ENCODE assay signal across 16 cellular contexts in genomic region chr12:111192657-111193056, GRCh38.
A peak's percentile ranks its signal among the peaks of the same experiment; 100 is the strongest.
DNase-seq lines count a peak whose midpoint lies in the region; ATAC-seq and TF ChIP-seq lines count a peak whose summit lies in the region.
"Had no signal": no experiment of that assay in that cellular context is flagged by ENCODE, and none has a peak within 500 bp of the region (broad histone marks: within the 10 kb centered on the region; RNA-seq: fewer than 3 reads in every experiment).

No MANE protein-coding gene starts in this region.

- intact Hi-C loops in mammary epithelial cell (cut with micrococcal nuclease), result no loop called here
- intact Hi-C loops in activated naive CD4-positive, alpha-beta T cell treated with anti-CD3 and anti-CD28 coated beads for 36 hours (cut with micrococcal nuclease), result no loop called here
- intact Hi-C loops in upper lobe of right lung (cut with DNase I), result no loop called here

- H3K4me3 ChIP-seq in GM23248, result no peak overlapping the region
- H3K4me3 ChIP-seq in HEK293 (ENCODE audit: low read depth, low read length), result no peak overlapping the region
- no peak overlapping the region for H3K4me3 ChIP-seq in mammary epithelial cell (replicated peaks in 1 of 3; ENCODE audit: insufficient read depth in 1 of 3, low read depth in 2 of 3, low read length in 3 of 3)
- no peak overlapping the region for H3K4me3 ChIP-seq in fibroblast of mammary gland (ENCODE audit: control insufficient read depth, low read depth, low read length)
- no peak overlapping the region for H3K4me3 ChIP-seq in upper lobe of right lung

- CTCF ChIA-PET in HEK293 (lab: Yijun Ruan, JAX), result no interaction called here
- CTCF ChIA-PET in mammary epithelial cell (lab: Charles Lee; ENCODE audit: low non-redundant PET), result no interaction called here
- CTCF ChIA-PET in activated naive CD4-positive, alpha-beta T cell treated with anti-CD3 and anti-CD28 coated beads for 36 hours (lab: Charles Lee), result no interaction called here

- H3K9ac ChIP-seq in GM23248 (no peak overlapping the region), mammary epithelial cell (ENCODE audit: insufficient read depth, low read length) (no peak overlapping the region)

- H3K9me3 ChIP-seq in GM23248 (ENCODE audit: low read depth) (no peaks in the 10 kb centered on the region), HEK293 (ENCODE audit: control insufficient read depth, insufficient read depth, low read depth, low read length) (no peaks in the 10 kb centered on the region), mammary epithelial cell (replicated peaks; ENCODE audit: insufficient read depth, low read length) (no peaks in the 10 kb centered on the region), upper lobe of right lung (no peaks in the 10 kb centered on the region)
- H3K9me3 ChIP-seq: BE2C had no signal

- no peaks in the 10 kb centered on the region for H3K9me2 ChIP-seq in GM23248 (ENCODE audit: insufficient read depth)

- H3K27me3 Mint-ChIP-seq in activated naive CD4-positive, alpha-beta T cell treated with anti-CD3 and anti-CD28 coated beads for 36 hours (ENCODE audit: low read depth), result peaks cover 2% of the 10 kb centered on the region

- peaks cover 4% of the 10 kb centered on the region for H3K27me3 ChIP-seq in GM23248 (replicated peaks; ENCODE audit: insufficient read depth)
- H3K27me3 ChIP-seq in mammary epithelial cell (ENCODE audit: insufficient read depth, low read length), result no peaks in the 10 kb centered on the region
- peaks cover 26% of the 10 kb centered on the region for H3K27me3 ChIP-seq in upper lobe of right lung
- H3K27me3 ChIP-seq: BE2C had no signal

- ATAC-seq in upper lobe of right lung (no peak), GM21737 (IDR thresholded peaks at IDR 0.05; ENCODE audit: unreplicated experiment) (no peak)
- ATAC-seq: CD8-positive, alpha-beta T cell; HCT116 had no signal

- POLR2A ChIA-PET in HEK293 (lab: Yijun Ruan, JAX), result no interaction called here

- no TSS peak for BruUV-seq in mammary epithelial cell (replicated peaks; lab: Mats Ljungman, UMichigan)

- H3K4me1 Mint-ChIP-seq in activated naive CD4-positive, alpha-beta T cell treated with anti-CD3 and anti-CD28 coated beads for 36 hours (ENCODE audit: low read depth), result no peaks in the 10 kb centered on the region

- no peak overlapping the region for H3K27ac Mint-ChIP-seq in activated naive CD4-positive, alpha-beta T cell treated with anti-CD3 and anti-CD28 coated beads for 36 hours
- H3K27ac Mint-ChIP-seq: CD8-positive, alpha-beta T cell had no signal

- H3K4me2 ChIP-seq in GM23248 (ENCODE audit: unreplicated experiment) (no peak overlapping the region), mammary epithelial cell (ENCODE audit: insufficient read depth, low read depth, low read length) (no peak overlapping the region)

- H3K36me3 ChIP-seq in GM23248 (ENCODE audit: low read depth) (no peaks in the 10 kb centered on the region), HEK293 (ENCODE audit: control insufficient read depth in 2 of 2, insufficient read depth in 1 of 2, low read length in 2 of 2) (no peaks in the 10 kb centered on the region), mammary epithelial cell (ENCODE audit: insufficient read depth, low read length) (no peaks in the 10 kb centered on the region), upper lobe of right lung (no peaks in the 10 kb centered on the region)
- H3K36me3 ChIP-seq: BE2C had no signal

- DNase-seq in GM23248 (peak; percentile 24), mammary epithelial cell (peak; percentile 12), fibroblast of mammary gland (ENCODE audit: low read depth) (peak; percentile 4), upper lobe of right lung (no peak)
- no peak for DNase-seq in activated naive CD4-positive, alpha-beta T cell treated with anti-CD3 and anti-CD28 coated beads for 36 hours
- DNase-seq: BE2C; CD8-positive, alpha-beta T cell; COR-L47; DMS153; DMS79 treated with DMSO at 0.1 percent for 48 hours; GDM1; IMR-90 had no signal

- H2AFZ ChIP-seq in GM23248 (no peak overlapping the region), mammary epithelial cell (ENCODE audit: low read depth, low read length) (no peak overlapping the region)

- H4K20me1 ChIP-seq in GM23248 (ENCODE audit: insufficient read depth) (no peaks in the 10 kb centered on the region), mammary epithelial cell (ENCODE audit: insufficient read depth, low read length) (no peaks in the 10 kb centered on the region)

- H3K79me2 ChIP-seq in GM23248 (ENCODE audit: insufficient read depth), result no peaks in the 10 kb centered on the region
- H3K79me2 ChIP-seq in mammary epithelial cell (ENCODE audit: insufficient read depth, low read length), result no peaks in the 10 kb centered on the region

- in situ Hi-C loops in GM23248 (cut with MboI), result no loop called here
- in situ Hi-C loops in mammary epithelial cell (cut with MboI; ENCODE audit: low sequenced_read_pairs in 2 of 2), result no loop called here

- no peak for TF ChIP-seq CTCF in HEK293 (tag by site-specific recombination; IDR thresholded peaks at IDR 0.05)
- no peak for TF ChIP-seq CTCF in mammary epithelial cell (conservative IDR thresholded peaks at IDR 0.05 in 1 of 2, IDR thresholded peaks at IDR 0.05 in 1 of 2; ENCODE audit: extremely low read depth in 1 of 2, insufficient read depth in 1 of 2, low read depth in 1 of 2, low read length in 2 of 2)
- no peak for TF ChIP-seq CTCF in fibroblast of mammary gland (conservative IDR thresholded peaks at IDR 0.05; ENCODE audit: control insufficient read depth, insufficient read depth, low read depth, low read length)
- TF ChIP-seq CTCF in upper lobe of right lung (IDR thresholded peaks at IDR 0.05), result no peak

- no peaks in the 10 kb centered on the region for H3K9me3 Mint-ChIP-seq in activated naive CD4-positive, alpha-beta T cell treated with anti-CD3 and anti-CD28 coated beads for 36 hours
- H3K9me3 Mint-ChIP-seq: CD8-positive, alpha-beta T cell had no signal

- no peaks in the 10 kb centered on the region for H3K4me1 ChIP-seq in GM23248 (ENCODE audit: insufficient read depth)
- no peaks in the 10 kb centered on the region for H3K4me1 ChIP-seq in HEK293 (ENCODE audit: control insufficient read depth, insufficient read depth, low read length)
- no peaks in the 10 kb centered on the region for H3K4me1 ChIP-seq in mammary epithelial cell (ENCODE audit: insufficient read depth, low read length)
- H3K4me1 ChIP-seq in upper lobe of right lung, result no peaks in the 10 kb centered on the region
- H3K4me1 ChIP-seq: BE2C had no signal

- H3K27ac ChIP-seq in GM23248, result no peak overlapping the region
- H3K27ac ChIP-seq in HEK293 (ENCODE audit: extremely low read depth, low read depth, low read length), result no peak overlapping the region
- no peak overlapping the region for H3K27ac ChIP-seq in mammary epithelial cell (ENCODE audit: insufficient read depth, low read depth, low read length)
- H3K27ac ChIP-seq in upper lobe of right lung, result no peak overlapping the region
- H3K27ac ChIP-seq: C4-2B had no signal

- no peak overlapping the region for H3K4me3 Mint-ChIP-seq in activated naive CD4-positive, alpha-beta T cell treated with anti-CD3 and anti-CD28 coated beads for 36 hours
- H3K4me3 Mint-ChIP-seq: CD8-positive, alpha-beta T cell had no signal

- H3F3A ChIP-seq in GM23248 (ENCODE audit: insufficient read depth), result no peaks in the 10 kb centered on the region

- H3K36me3 Mint-ChIP-seq in activated naive CD4-positive, alpha-beta T cell treated with anti-CD3 and anti-CD28 coated beads for 36 hours (ENCODE audit: low read depth), result no peaks in the 10 kb centered on the region
- H3K36me3 Mint-ChIP-seq: CD8-positive, alpha-beta T cell had no signal

- WGBS in GM23248 (ENCODE audit: low coverage in 1 of 2, low lambda C conversion rate in 2 of 2, missing lambda C conversion rate in 2 of 2), 2 experiments, result 36 to 43% methylated on average over 3 of the region's 3 CpGs
- WGBS in mammary epithelial cell (ENCODE audit: low coverage, missing lambda C conversion rate), result 64% methylated on average over 3 of the region's 3 CpGs

- dilution Hi-C loops in mammary epithelial cell (cut with HindIII; ENCODE audit: low sequenced_read_pairs), result no loop called here

TF ChIP-seq in HEK293, 187 proteins besides CTCF, POLR2A, EP300 and RAD21:
- TF ChIP-seq ZBTB21 (tag by site-specific recombination; IDR thresholded peaks at IDR 0.05), result no peak
- no peak for TF ChIP-seq ZNF544 (tag by site-specific recombination; IDR thresholded peaks at IDR 0.05)
- no peak for TF ChIP-seq ZFP3 (tag by site-specific recombination; IDR thresholded peaks at IDR 0.05; ENCODE audit: low read depth)
- no peak for TF ChIP-seq PRDM4 (tag by site-specific recombination; IDR thresholded peaks at IDR 0.05)
- TF ChIP-seq ZNF223 (tag by site-specific recombination; IDR thresholded peaks at IDR 0.05), result no peak
- no peak for TF ChIP-seq ZNF341 (tag by site-specific recombination; IDR thresholded peaks at IDR 0.05; ENCODE audit: low read depth)
- TF ChIP-seq ATF2 (tag by site-specific recombination; IDR thresholded peaks at IDR 0.05; ENCODE audit: low read depth), result peak; percentile 91

Comparison
In these comparisons a context has a peak if more than half of its experiments do, and no peak if none do; other contexts are left out.
1. DNase-seq: peak in GM23248 (single experiment), mammary epithelial cell (single experiment) and fibroblast of mammary gland (single experiment); none in activated naive CD4-positive, alpha-beta T cell treated with anti-CD3 and anti-CD28 coated beads for 36 hours (single experiment) and upper lobe of right lung (single experiment).